ENCODE assay signal across 8 cellular contexts in the genomic region with DNA sequence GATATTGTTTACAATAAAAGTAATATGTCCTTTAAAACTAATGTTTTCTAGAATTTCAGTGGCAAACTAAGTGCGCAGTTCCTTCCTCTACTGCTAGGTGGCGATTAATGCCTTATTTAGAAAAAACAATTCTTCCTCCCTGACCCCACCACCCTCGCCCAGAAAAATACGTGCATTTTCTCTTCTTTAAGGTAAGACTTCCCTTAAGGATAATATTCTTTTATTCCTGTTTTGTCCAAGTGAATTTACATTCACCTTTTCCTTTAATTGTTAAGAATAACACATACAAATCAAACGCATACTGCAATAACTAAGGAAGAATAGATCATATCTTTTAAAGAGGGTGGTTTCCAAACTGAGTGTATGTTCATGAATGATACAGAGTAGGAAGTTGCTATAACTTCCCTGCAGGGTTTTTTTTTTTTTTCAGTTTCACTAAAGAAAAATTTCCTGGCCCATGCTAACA. TPM values are rescaled to one million over a fixed set of nuclear protein-coding genes. Genes with fewer than 3 reads are reported as not detected.
DNase-seq lines count a peak whose midpoint lies in the region; ATAC-seq and TF ChIP-seq lines count a peak whose summit lies in the region.

No MANE protein-coding gene starts in this region.

- no peak overlapping the region for H3K9ac ChIP-seq in SK-N-MC (ENCODE audit: insufficient read length)

- H3K4me3 ChIP-seq in SK-N-MC, result peak overlapping the region; percentile 63

- peak overlapping the region; percentile 52; the same call in 1 of the 2 replicates for H3K27ac ChIP-seq in SK-N-MC

- H3K9me3 ChIP-seq in SK-N-MC (ENCODE audit: low read depth, low read length), result no peaks in the 10 kb centered on the region

- ATAC-seq in stimulated activated naive CD8-positive, alpha-beta T cell treated with anti-CD3 and anti-CD28 coated beads, Interleukin-15, Interleukin-2, amounts not matched to agents 100 U/mL and 50 U/mL, for 24 hours, result peak; percentile 63

- peak; percentile 24 for DNase-seq in NCI-H1092 treated with DMSO at 0.1 percent for 48 hours (lab: John Stamatoyannopoulos, UW)
- no peak for DNase-seq in NCI-H1092 (lab: John Stamatoyannopoulos, UW)
- DNase-seq in GM20000 (ENCODE audit: low spot score), result peak; percentile 46
- DNase-seq in HT-29 (ENCODE audit: low spot score), result peak; percentile 72
- DNase-seq in SK-N-MC (ENCODE audit: low read depth, low spot score), result peak; percentile 47
- peak; percentile 41 for DNase-seq in astrocyte of the hippocampus (ENCODE audit: low read depth, low spot score)
- peak; percentile 26 for DNase-seq in kidney tubule cell (ENCODE audit: low spot score)
- peak; percentile 45 for DNase-seq in stimulated activated naive CD8-positive, alpha-beta T cell treated with anti-CD3 and anti-CD28 coated beads, Interleukin-15, Interleukin-2, amounts not matched to agents 100 U/mL and 50 U/mL, for 24 hours

- TF ChIP-seq CTCF in GM20000 (IDR thresholded peaks at IDR 0.05; ENCODE audit: extremely low read depth, missing control alignments), result peak; percentile 81

- H3K36me3 ChIP-seq in SK-N-MC (ENCODE audit: insufficient read depth, low read length), result no peaks in the 10 kb centered on the region

RNA-seq across cellular contexts. Expression of gene PSMA1, which starts 17.0 kb away (rescaled TPM):
- total RNA-seq in HT-29 (2014; rRNA removed; shearing (Covaris generic)), result 121 and 139 TPM in 2 replicates

RNA-seq across cellular contexts. Expression of gene COPB1, which starts 37.6 kb away (rescaled TPM):
- total RNA-seq in HT-29 (2014; rRNA removed; shearing (Covaris generic)), result 70.9 and 77.0 TPM in 2 replicates
